Comparison of ENCODE assay signal across 27 cellular contexts in the genomic region with DNA sequence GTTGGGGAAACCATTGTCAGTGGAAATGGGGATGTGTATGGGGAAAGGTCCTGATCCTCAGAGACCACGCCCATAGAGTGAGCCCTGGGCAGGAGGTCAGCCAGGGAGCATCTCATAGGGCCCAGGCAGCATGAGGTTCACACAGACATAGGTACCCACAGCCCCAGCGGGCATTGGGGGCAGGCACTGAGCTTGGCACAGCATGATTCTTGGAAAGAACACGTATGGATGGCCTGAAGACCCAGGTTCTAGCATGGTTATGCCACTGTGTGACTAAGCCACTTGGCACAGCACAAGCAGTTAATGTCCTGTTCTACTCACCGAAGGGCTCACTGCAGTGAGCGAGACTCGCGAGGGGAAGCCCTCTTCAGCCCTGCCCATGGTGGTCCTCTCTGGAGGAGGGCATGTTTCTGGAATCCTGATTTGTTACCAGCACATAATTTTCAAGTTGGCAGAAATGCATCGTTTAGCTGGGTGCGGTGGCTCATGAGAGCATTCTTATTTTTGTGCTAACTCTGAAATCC.
DNase-seq lines count a peak whose midpoint lies in the region; ATAC-seq and TF ChIP-seq lines count a peak whose summit lies in the region.
"Had no signal": no experiment of that assay in that cellular context is flagged by ENCODE, and none has a peak within 500 bp of the region (broad histone marks: within the 10 kb centered on the region; RNA-seq: fewer than 3 reads in every experiment).

No MANE protein-coding gene starts in this region.

- H3K4me3 ChIP-seq in PC-9 (no peak overlapping the region), testis (no peak overlapping the region), colonic mucosa (no peak overlapping the region)
- H3K4me3 ChIP-seq: SJCRH30 had no signal

- no peaks in the 10 kb centered on the region for H3K9me2 ChIP-seq in PC-9 (ENCODE audit: insufficient read depth)

- 0 out of 2 replicates have a peak, but pooled peaks cover 3% of the 10 kb centered on the region for H3K36me3 ChIP-seq in PC-9 (ENCODE audit: low read depth)
- no peaks in the 10 kb centered on the region for H3K36me3 ChIP-seq in testis (ENCODE audit: low read depth, missing control alignments)
- no peaks in the 10 kb centered on the region for H3K36me3 ChIP-seq in colonic mucosa
- H3K36me3 ChIP-seq: SJCRH30 had no signal

- H3K36me3 Mint-ChIP-seq in activated CD4-positive, alpha-beta memory T cell treated with anti-CD3 and anti-CD28 coated beads for 36 hours, result no peaks in the 10 kb centered on the region
- no peaks in the 10 kb centered on the region for H3K36me3 Mint-ChIP-seq in activated CD4-positive, alpha-beta memory T cell treated with anti-CD3 and anti-CD28 coated beads, Interleukin-2, amount 10 ng/mL, durations not matched to agents 7 days and 5 days (ENCODE audit: low read depth)
- H3K36me3 Mint-ChIP-seq in endothelial cell (ENCODE audit: low read depth, unreplicated experiment), result peaks cover 23% of the 10 kb centered on the region
- peaks cover 7% of the 10 kb centered on the region for H3K36me3 Mint-ChIP-seq in progenitor cell of endocrine pancreas (ENCODE audit: insufficient read depth)
- peaks cover 0 to 6% (median 0%) of the 10 kb centered on the region in 3 donors for H3K36me3 Mint-ChIP-seq in naive thymus-derived CD8-positive, alpha-beta T cell
- H3K36me3 Mint-ChIP-seq: natural killer cell had no signal

- no peak overlapping the region for H3K9ac ChIP-seq in colonic mucosa (ENCODE audit: low read depth in 2 of 2, low read length in 2 of 2)
- H3K9ac ChIP-seq: parathyroid adenoma had no signal

- H3K27ac Mint-ChIP-seq in activated CD4-positive, alpha-beta memory T cell treated with anti-CD3 and anti-CD28 coated beads for 36 hours, result no peak overlapping the region
- H3K27ac Mint-ChIP-seq in activated CD4-positive, alpha-beta memory T cell treated with anti-CD3 and anti-CD28 coated beads, Interleukin-2, amount 10 ng/mL, durations not matched to agents 7 days and 5 days, result no peak overlapping the region
- H3K27ac Mint-ChIP-seq in endothelial cell (ENCODE audit: unreplicated experiment) (no peak overlapping the region), progenitor cell of endocrine pancreas (peak overlapping the region; percentile 62)
- H3K27ac Mint-ChIP-seq in naive thymus-derived CD8-positive, alpha-beta T cell, result peak overlapping the region in 1 of 10 donors; percentile 64
- H3K27ac Mint-ChIP-seq: natural killer cell had no signal

- peak; percentile 8 for DNase-seq in activated CD4-positive, alpha-beta memory T cell treated with anti-CD3 and anti-CD28 coated beads for 36 hours
- DNase-seq in activated CD4-positive, alpha-beta memory T cell treated with anti-CD3 and anti-CD28 coated beads, Interleukin-2, amount 10 ng/mL, durations not matched to agents 7 days and 5 days, result no peak
- DNase-seq in PC-9, result no peak
- DNase-seq in endothelial cell (ENCODE audit: low spot score), result no peak
- no peak for DNase-seq in progenitor cell of endocrine pancreas (ENCODE audit: low spot score, unreplicated experiment)
- DNase-seq in testis, result no peak
- no peak for DNase-seq in colonic mucosa
- no peak for DNase-seq in naive thymus-derived CD8-positive, alpha-beta T cell
- DNase-seq: ACHN; activated CD4-positive, alpha-beta T cell treated with anti-CD3 and anti-CD28 coated beads for 1 hour; activated effector memory CD4-positive, alpha-beta T cell treated with anti-CD3 and anti-CD28 coated beads, Interleukin-2, amount 50 U/mL, for 16 hours; activated T-cell treated with anti-CD3 and anti-CD28 coated beads for 4 hours; Caco-2; GOT3; islet precursor cell; left ventricle myocardium superior; natural killer cell; NCI-H1048; NCI-H1694; NCI-H2171; NCI-H510A treated with DMSO at 0.1 percent for 48 hours; SJCRH30; stimulated activated CD4-positive, alpha-beta T cell treated with anti-CD3 and anti-CD28 coated beads, Interleukin-2, amount 100 ng/mL, for 48 hours; T-helper 1 cell had no signal

- H3K27me3 ChIP-seq in PC-9 (ENCODE audit: insufficient read depth, low read depth), result no peaks in the 10 kb centered on the region
- H3K27me3 ChIP-seq in testis, result no peaks in the 10 kb centered on the region
- H3K27me3 ChIP-seq in colonic mucosa, result no peaks in the 10 kb centered on the region
- H3K27me3 ChIP-seq: SJCRH30 had no signal

- no peaks in the 10 kb centered on the region for H4K20me1 ChIP-seq in PC-9 (ENCODE audit: insufficient read depth)

- H3K9me3 ChIP-seq in PC-9 (ENCODE audit: insufficient read depth, low read depth) (no peaks in the 10 kb centered on the region), testis (no peaks in the 10 kb centered on the region), colonic mucosa (no peaks in the 10 kb centered on the region)
- H3K9me3 ChIP-seq: Caco-2, SJCRH30 had no signal

- POLR2A ChIA-PET in activated CD4-positive, alpha-beta memory T cell treated with anti-CD3 and anti-CD28 coated beads for 36 hours (lab: Charles Lee), result no interaction called here
- POLR2A ChIA-PET in activated CD4-positive, alpha-beta memory T cell treated with anti-CD3 and anti-CD28 coated beads, Interleukin-2, amount 10 ng/mL, durations not matched to agents 7 days and 5 days (lab: Charles Lee), result no interaction called here
- POLR2A ChIA-PET in PC-9 (lab: Charles Lee; ENCODE audit: unreplicated experiment), result no interaction called here
- POLR2A ChIA-PET in naive thymus-derived CD8-positive, alpha-beta T cell (lab: Charles Lee), result no interaction called here

- H3F3A ChIP-seq in PC-9 (ENCODE audit: insufficient read depth, low read depth), result peaks cover 47% of the 10 kb centered on the region

- H3K79me2 ChIP-seq in PC-9 (ENCODE audit: low read depth), result no peaks in the 10 kb centered on the region
- H3K79me2 ChIP-seq: parathyroid adenoma had no signal

- no peak for ATAC-seq in naive thymus-derived CD8-positive, alpha-beta T cell
- ATAC-seq: left ventricle myocardium superior, natural killer cell, right cardiac atrium had no signal

- TF ChIP-seq POLR2A in testis (IDR thresholded peaks at IDR 0.05), result no peak

- BruUV-seq in PC-9 (replicated peaks; lab: Mats Ljungman, UMichigan), result no TSS peak

- intact Hi-C loops in activated CD4-positive, alpha-beta memory T cell treated with anti-CD3 and anti-CD28 coated beads for 36 hours (cut with micrococcal nuclease), result loop anchor here (5.0 kb wide), 4 partner anchors 125 to 485 kb away; partner anchors contain the start of gene UBE2H
- intact Hi-C loops in PC-9 (cut with micrococcal nuclease; ENCODE audit: unreplicated experiment) (no loop called here), testis (cut with DNase I; ENCODE audit: low total_unique reads) (loop anchor here (10.0 kb wide), 2 partner anchors 163 to 177 kb away; no protein-coding TSS in a partner anchor), colonic mucosa (cut with DNase I) (loop anchor here (2.0 to 10.0 kb wide), 3 partner anchors 163 to 463 kb away; partner anchors contain the start of gene NRF1)

- H3K4me1 ChIP-seq in PC-9 (replicated peaks; ENCODE audit: insufficient read depth) (peaks cover 40% of the 10 kb centered on the region), testis (peaks cover 31% of the 10 kb centered on the region), colonic mucosa (peaks cover 16% of the 10 kb centered on the region)

- no peaks in the 10 kb centered on the region for H3K9me3 Mint-ChIP-seq in activated CD4-positive, alpha-beta memory T cell treated with anti-CD3 and anti-CD28 coated beads for 36 hours
- H3K9me3 Mint-ChIP-seq in activated CD4-positive, alpha-beta memory T cell treated with anti-CD3 and anti-CD28 coated beads, Interleukin-2, amount 10 ng/mL, durations not matched to agents 7 days and 5 days, result no peaks in the 10 kb centered on the region
- H3K9me3 Mint-ChIP-seq in endothelial cell (ENCODE audit: unreplicated experiment) (no peaks in the 10 kb centered on the region), progenitor cell of endocrine pancreas (ENCODE audit: low read depth) (no peaks in the 10 kb centered on the region)
- H3K9me3 Mint-ChIP-seq in naive thymus-derived CD8-positive, alpha-beta T cell, result no peaks in the 10 kb centered on the region
- H3K9me3 Mint-ChIP-seq: brain, natural killer cell had no signal

- no peaks in the 10 kb centered on the region for H3K27me3 Mint-ChIP-seq in activated CD4-positive, alpha-beta memory T cell treated with anti-CD3 and anti-CD28 coated beads for 36 hours
- H3K27me3 Mint-ChIP-seq in activated CD4-positive, alpha-beta memory T cell treated with anti-CD3 and anti-CD28 coated beads, Interleukin-2, amount 10 ng/mL, durations not matched to agents 7 days and 5 days, result no peaks in the 10 kb centered on the region
- peaks cover 16% of the 10 kb centered on the region for H3K27me3 Mint-ChIP-seq in endothelial cell (ENCODE audit: unreplicated experiment)
- no peaks in the 10 kb centered on the region for H3K27me3 Mint-ChIP-seq in progenitor cell of endocrine pancreas
- H3K27me3 Mint-ChIP-seq in naive thymus-derived CD8-positive, alpha-beta T cell, result no peaks in the 10 kb centered on the region

- TF ChIP-seq CTCF in PC-9 (conservative IDR thresholded peaks at IDR 0.05), result no peak
- TF ChIP-seq CTCF in endothelial cell (IDR thresholded peaks at IDR 0.05; ENCODE audit: unreplicated experiment), result no peak
- no peak for TF ChIP-seq CTCF in progenitor cell of endocrine pancreas (IDR thresholded peaks at IDR 0.05; ENCODE audit: unreplicated experiment)
- no peak for TF ChIP-seq CTCF in testis (IDR thresholded peaks at IDR 0.05)
- no peak for TF ChIP-seq CTCF in colonic mucosa (IDR thresholded peaks at IDR 0.05)

- CTCF ChIA-PET in activated CD4-positive, alpha-beta memory T cell treated with anti-CD3 and anti-CD28 coated beads for 36 hours (lab: Charles Lee), result interaction anchor here (1.4 to 4.1 kb wide), 2 partner anchors 13 to 184 kb away, joined by 3 to 58 read pairs; no protein-coding TSS in a partner anchor
- CTCF ChIA-PET in activated CD4-positive, alpha-beta memory T cell treated with anti-CD3 and anti-CD28 coated beads, Interleukin-2, amount 10 ng/mL, durations not matched to agents 7 days and 5 days (lab: Charles Lee), result interaction anchor here (1.2 to 5.2 kb wide), 5 partner anchors 8 to 460 kb away, joined by 3 to 55 read pairs (median 15); no protein-coding TSS in a partner anchor
- CTCF ChIA-PET in PC-9 (lab: Charles Lee), result no interaction called here

- peak overlapping the region; percentile 91 for H3K27ac ChIP-seq in PC-9
- H3K27ac ChIP-seq in testis, result no peak overlapping the region
- no peak overlapping the region for H3K27ac ChIP-seq in colonic mucosa
- H3K27ac ChIP-seq: parathyroid adenoma, SJCRH30 had no signal

- H3K4me1 Mint-ChIP-seq in activated CD4-positive, alpha-beta memory T cell treated with anti-CD3 and anti-CD28 coated beads for 36 hours (ENCODE audit: low read depth), result peaks cover 18% of the 10 kb centered on the region
- peaks cover 24% of the 10 kb centered on the region for H3K4me1 Mint-ChIP-seq in activated CD4-positive, alpha-beta memory T cell treated with anti-CD3 and anti-CD28 coated beads, Interleukin-2, amount 10 ng/mL, durations not matched to agents 7 days and 5 days
- H3K4me1 Mint-ChIP-seq in endothelial cell (ENCODE audit: unreplicated experiment) (peaks cover 19% of the 10 kb centered on the region), progenitor cell of endocrine pancreas (ENCODE audit: low read depth) (peaks cover 18% of the 10 kb centered on the region)
- peaks cover 16 to 25% (median 23%) of the 10 kb centered on the region in 4 donors for H3K4me1 Mint-ChIP-seq in naive thymus-derived CD8-positive, alpha-beta T cell

- H3K4me3 Mint-ChIP-seq in activated CD4-positive, alpha-beta memory T cell treated with anti-CD3 and anti-CD28 coated beads for 36 hours, result no peak overlapping the region
- H3K4me3 Mint-ChIP-seq in activated CD4-positive, alpha-beta memory T cell treated with anti-CD3 and anti-CD28 coated beads, Interleukin-2, amount 10 ng/mL, durations not matched to agents 7 days and 5 days, result no peak overlapping the region
- peak overlapping the region; percentile 37 for H3K4me3 Mint-ChIP-seq in endothelial cell (ENCODE audit: unreplicated experiment)
- H3K4me3 Mint-ChIP-seq in progenitor cell of endocrine pancreas (ENCODE audit: low read depth), result no peak overlapping the region
- H3K4me3 Mint-ChIP-seq in naive thymus-derived CD8-positive, alpha-beta T cell, result peak overlapping the region in 4 of 10 donors; percentile 36 to 57 (median 52)

- WGBS in testis, 2 donors, result 86 to 87% methylated on average over 9 of the region's 9 CpGs

- H3K4me2 ChIP-seq in PC-9, result no peak overlapping the region

- H2AFZ ChIP-seq in PC-9, result no peak overlapping the region
- H2AFZ ChIP-seq: parathyroid adenoma had no signal
